ENCODE assay signal across 1 cellular context in the genomic region with DNA sequence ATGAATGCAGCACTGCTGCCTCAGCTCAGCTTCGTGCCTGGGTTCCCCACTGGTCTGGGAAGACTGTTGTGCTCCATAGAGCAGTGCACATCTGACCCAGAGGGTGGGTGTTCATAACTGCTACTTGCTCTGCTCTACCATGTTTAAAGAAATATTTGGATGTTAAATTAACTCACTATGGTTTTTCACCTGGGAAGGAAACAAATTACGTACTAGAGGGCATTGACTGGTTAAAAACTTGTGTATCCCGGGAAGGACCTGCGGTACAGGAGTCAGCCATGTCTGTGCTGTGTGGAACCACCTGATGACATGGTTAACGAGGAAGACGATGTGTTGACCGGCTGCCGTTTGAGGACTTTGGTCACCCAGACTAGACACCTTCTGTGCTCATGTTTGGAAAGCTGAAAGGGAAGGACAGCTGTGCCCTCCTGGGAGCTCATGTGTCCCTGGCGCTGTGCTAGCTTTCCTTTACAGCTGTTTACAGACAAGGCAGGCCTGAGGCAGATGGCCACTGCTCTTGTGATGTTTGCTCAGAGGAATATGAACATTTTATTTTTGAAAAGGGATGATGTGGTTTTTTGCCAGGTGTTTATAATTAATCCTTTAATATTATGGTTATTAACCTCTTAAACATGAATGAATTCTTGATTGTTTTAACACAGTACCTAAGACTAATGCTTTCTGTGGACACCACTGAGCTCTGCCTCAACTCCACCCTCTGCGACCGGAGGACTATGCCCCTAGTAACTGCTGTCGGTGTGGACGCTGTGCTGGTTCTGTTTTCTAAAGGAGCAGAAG.
TF ChIP-seq lines count a peak whose summit lies in the region.

No MANE protein-coding gene starts in this region.

TF ChIP-seq in HepG2, 621 proteins besides CTCF, POLR2A, EP300 and RAD21 (continued from another document and continues in another):
- TF ChIP-seq ZNF234 (CRISPR knock-in tag; conservative IDR thresholded peaks at IDR 0.05) (no peak), FOSL2 (CRISPR knock-in tag; IDR thresholded peaks at IDR 0.05) (no peak; the same call in 1 of the 2 replicates), ZNF792 (CRISPR knock-in tag; IDR thresholded peaks at IDR 0.05) (no peak), ZSCAN12 (CRISPR knock-in tag; IDR thresholded peaks at IDR 0.05) (no peak), IKZF1 (IDR thresholded peaks at IDR 0.05) (no peak), MIER3 (CRISPR knock-in tag; IDR thresholded peaks at IDR 0.05; ENCODE audit: borderline replicate concordance) (0 out of 2 replicates have a peak, but pooled peaks have one; percentile 37), RXRB (CRISPR knock-in tag; IDR thresholded peaks at IDR 0.05; ENCODE audit: borderline replicate concordance) (peak; percentile 45; the same call in 1 of the 2 replicates), CC2D1A (CRISPR knock-in tag; IDR thresholded peaks at IDR 0.05) (no peak), MED1 (CRISPR knock-in tag; IDR thresholded peaks at IDR 0.05) (peak; percentile 91), ZFY (CRISPR knock-in tag; IDR thresholded peaks at IDR 0.05) (no peak), MEIS2 (CRISPR knock-in tag; IDR thresholded peaks at IDR 0.05) (no peak), PCBP2 (optimal IDR thresholded peaks at IDR 0.05; ENCODE audit: low read depth, low read length, poor library complexity, severe bottlenecking) (no peak), HMGA1 (CRISPR knock-in tag; conservative IDR thresholded peaks at IDR 0.05) (no peak), MAFG (CRISPR knock-in tag; IDR thresholded peaks at IDR 0.05) (no peak), AGO1 (IDR thresholded peaks at IDR 0.05; ENCODE audit: low read depth, low read length, poor library complexity, severe bottlenecking) (no peak), E2F1 (CRISPR knock-in tag; IDR thresholded peaks at IDR 0.05) (no peak), ZBTB33 (CRISPR knock-in tag; IDR thresholded peaks at IDR 0.05) (peak; percentile 68), ZNF460 (CRISPR knock-in tag; IDR thresholded peaks at IDR 0.05; ENCODE audit: borderline replicate concordance) (no peak), ATRX (CRISPR knock-in tag; IDR thresholded peaks at IDR 0.05; ENCODE audit: borderline replicate concordance) (no peak), ZMAT3 (CRISPR knock-in tag; conservative IDR thresholded peaks at IDR 0.05) (no peak; the same call in 1 of the 2 replicates), ZBTB8A (CRISPR knock-in tag; IDR thresholded peaks at IDR 0.05; ENCODE audit: borderline replicate concordance, low read depth) (no peak), ZNF605 (CRISPR knock-in tag; IDR thresholded peaks at IDR 0.05) (peak; percentile 53; the same call in 1 of the 2 replicates), ZMYM3 (CRISPR knock-in tag; IDR thresholded peaks at IDR 0.05) (peak; percentile 59), ZNF570 (CRISPR knock-in tag; IDR thresholded peaks at IDR 0.05; ENCODE audit: borderline replicate concordance) (no peak), YEATS2 (CRISPR knock-in tag; IDR thresholded peaks at IDR 0.05; ENCODE audit: borderline replicate concordance) (no peak), SOX5 (CRISPR knock-in tag; IDR thresholded peaks at IDR 0.05; ENCODE audit: borderline replicate concordance) (peak; percentile 50; the same call in 1 of the 2 replicates), ZKSCAN1 (IDR thresholded peaks at IDR 0.05; ENCODE audit: low read length) (no peak), HNRNPK (IDR thresholded peaks at IDR 0.05; ENCODE audit: low read depth, low read length, poor library complexity, severe bottlenecking) (no peak), ZNF253 (CRISPR knock-in tag; IDR thresholded peaks at IDR 0.05; ENCODE audit: borderline replicate concordance) (no peak), JDP2 (CRISPR knock-in tag; IDR thresholded peaks at IDR 0.05; ENCODE audit: borderline replicate concordance) (no peak), AKNA (CRISPR knock-in tag; IDR thresholded peaks at IDR 0.05; ENCODE audit: borderline replicate concordance) (no peak), RERE (CRISPR knock-in tag; IDR thresholded peaks at IDR 0.05; ENCODE audit: low read depth) (no peak), NFKBIZ (CRISPR knock-in tag; IDR thresholded peaks at IDR 0.05) (no peak), KDM3A (CRISPR knock-in tag; IDR thresholded peaks at IDR 0.05; ENCODE audit: low read depth) (no peak), ZNF136 (CRISPR knock-in tag; IDR thresholded peaks at IDR 0.05; ENCODE audit: low read depth) (no peak), ZMAT5 (CRISPR knock-in tag; IDR thresholded peaks at IDR 0.05; ENCODE audit: borderline replicate concordance, low read depth) (no peak), MZF1 (CRISPR knock-in tag; IDR thresholded peaks at IDR 0.05; ENCODE audit: borderline replicate concordance) (no peak), ZNF772 (CRISPR knock-in tag; IDR thresholded peaks at IDR 0.05) (no peak), ZNF263 (CRISPR knock-in tag; IDR thresholded peaks at IDR 0.05) (no peak), ZNF564 (CRISPR knock-in tag; IDR thresholded peaks at IDR 0.05) (no peak)
- TF ChIP-seq, protein P1, sequence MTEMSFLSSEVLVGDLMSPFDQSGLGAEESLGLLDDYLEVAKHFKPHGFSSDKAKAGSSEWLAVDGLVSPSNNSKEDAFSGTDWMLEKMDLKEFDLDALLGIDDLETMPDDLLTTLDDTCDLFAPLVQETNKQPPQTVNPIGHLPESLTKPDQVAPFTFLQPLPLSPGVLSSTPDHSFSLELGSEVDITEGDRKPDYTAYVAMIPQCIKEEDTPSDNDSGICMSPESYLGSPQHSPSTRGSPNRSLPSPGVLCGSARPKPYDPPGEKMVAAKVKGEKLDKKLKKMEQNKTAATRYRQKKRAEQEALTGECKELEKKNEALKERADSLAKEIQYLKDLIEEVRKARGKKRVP (CRISPR knock-in tag; IDR thresholded peaks at IDR 0.05) = peak in 1 of 2 experiments; percentile 67; a peak in 2 of 4 replicates
- TF ChIP-seq, protein P2, sequence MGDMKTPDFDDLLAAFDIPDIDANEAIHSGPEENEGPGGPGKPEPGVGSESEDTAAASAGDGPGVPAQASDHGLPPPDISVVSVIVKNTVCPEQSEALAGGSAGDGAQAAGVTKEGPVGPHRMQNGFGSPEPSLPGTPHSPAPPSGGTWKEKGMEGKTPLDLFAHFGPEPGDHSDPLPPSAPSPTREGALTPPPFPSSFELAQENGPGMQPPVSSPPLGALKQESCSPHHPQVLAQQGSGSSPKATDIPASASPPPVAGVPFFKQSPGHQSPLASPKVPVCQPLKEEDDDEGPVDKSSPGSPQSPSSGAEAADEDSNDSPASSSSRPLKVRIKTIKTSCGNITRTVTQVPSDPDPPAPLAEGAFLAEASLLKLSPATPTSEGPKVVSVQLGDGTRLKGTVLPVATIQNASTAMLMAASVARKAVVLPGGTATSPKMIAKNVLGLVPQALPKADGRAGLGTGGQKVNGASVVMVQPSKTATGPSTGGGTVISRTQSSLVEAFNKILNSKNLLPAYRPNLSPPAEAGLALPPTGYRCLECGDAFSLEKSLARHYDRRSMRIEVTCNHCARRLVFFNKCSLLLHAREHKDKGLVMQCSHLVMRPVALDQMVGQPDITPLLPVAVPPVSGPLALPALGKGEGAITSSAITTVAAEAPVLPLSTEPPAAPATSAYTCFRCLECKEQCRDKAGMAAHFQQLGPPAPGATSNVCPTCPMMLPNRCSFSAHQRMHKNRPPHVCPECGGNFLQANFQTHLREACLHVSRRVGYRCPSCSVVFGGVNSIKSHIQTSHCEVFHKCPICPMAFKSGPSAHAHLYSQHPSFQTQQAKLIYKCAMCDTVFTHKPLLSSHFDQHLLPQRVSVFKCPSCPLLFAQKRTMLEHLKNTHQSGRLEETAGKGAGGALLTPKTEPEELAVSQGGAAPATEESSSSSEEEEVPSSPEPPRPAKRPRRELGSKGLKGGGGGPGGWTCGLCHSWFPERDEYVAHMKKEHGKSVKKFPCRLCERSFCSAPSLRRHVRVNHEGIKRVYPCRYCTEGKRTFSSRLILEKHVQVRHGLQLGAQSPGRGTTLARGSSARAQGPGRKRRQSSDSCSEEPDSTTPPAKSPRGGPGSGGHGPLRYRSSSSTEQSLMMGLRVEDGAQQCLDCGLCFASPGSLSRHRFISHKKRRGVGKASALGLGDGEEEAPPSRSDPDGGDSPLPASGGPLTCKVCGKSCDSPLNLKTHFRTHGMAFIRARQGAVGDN (CRISPR knock-in tag; IDR thresholded peaks at IDR 0.05) = peak; percentile 42; the same call in 1 of the 2 replicates
